34 cellular contexts compared by ENCODE assay signal in genomic region chr6:88997365-88997764, GRCh38.
"Had no signal": no experiment of that assay in that cellular context is flagged by ENCODE, and none has a peak within 500 bp of the region (broad histone marks: within the 10 kb centered on the region; RNA-seq: fewer than 3 reads in every experiment).

No MANE protein-coding gene starts in this region.

- H3K4me3 Mint-ChIP-seq: activated CD4-positive, alpha-beta memory T cell treated with anti-CD3 and anti-CD28 coated beads for 36 hours; activated CD4-positive, alpha-beta T cell treated with anti-CD3 and anti-CD28 coated beads for 36 hours; activated naive CD4-positive, alpha-beta T cell treated with anti-CD3 and anti-CD28 coated beads, Interleukin-2, amount 10 ng/mL, durations not matched to agents 7 days and 5 days; activated naive CD8-positive, alpha-beta T cell; activated naive CD8-positive, alpha-beta T cell treated with anti-CD3 and anti-CD28 coated beads, Interleukin-2, amount 50 U/mL, for 24 hours; activated T-cell treated with anti-CD3 and anti-CD28 coated beads, Interleukin-2, amount 50 U/mL, for 4 hours; activated T-helper 1 cell treated with anti-CD3 and anti-CD28 coated beads, Interleukin-12 subunit alpha, Interleukin-12 subunit beta, Interleukin-2, Interleukin-4 antibody, amounts not matched to agents 30 ng/mL and 10 ng/mL and 1 ng/mL, durations not matched to agents 14 hours and 24 hours and 36 hours; brain; T-helper 1 cell treated with Interleukin-12 subunit alpha and Interleukin-12 subunit beta and Interleukin-4 antibody, amounts not matched to agents 30 μg/mL and 1 μg/mL, for 36 hours; T-helper 2 cell treated with Interferon-gamma antibody and Interleukin-4, amounts not matched to agents 5 μg/mL and 100 μg/mL, for 36 hours; WTC11 had no signal

- H3K4me3 ChIP-seq: SJCRH30 had no signal

- FAIRE-seq: colon, TTC549 had no signal

- DNase-seq: activated CD4-positive, alpha-beta memory T cell treated with anti-CD3 and anti-CD28 coated beads for 36 hours; activated CD4-positive, alpha-beta T cell treated with anti-CD3 and anti-CD28 coated beads for 36 hours; activated CD4-positive, alpha-beta T cell treated with anti-CD3 and anti-CD28 coated beads, Interleukin-2, amount 50 U/mL, for 1 hour; activated CD8-positive, alpha-beta memory T cell treated with anti-CD3 and anti-CD28 coated beads, Interleukin-2, amount 50 U/mL, for 4 hours; activated naive CD4-positive, alpha-beta T cell treated with anti-CD3 and anti-CD28 coated beads, Interleukin-2, amount 10 ng/mL, durations not matched to agents 7 days and 5 days; activated naive CD8-positive, alpha-beta T cell treated with anti-CD3 and anti-CD28 coated beads, Interleukin-2, amount 50 U/mL, for 24 hours; activated T-cell treated with anti-CD3 and anti-CD28 coated beads for 4 hours; activated T-cell treated with anti-CD3 and anti-CD28 coated beads, Interleukin-2, amount 50 U/mL, for 4 hours; anterior cingulate cortex; central memory CD4-positive, alpha-beta T cell; KG1; MM.1S; MV-4-11; NCI-H1105; NCI-H1417 treated with DMSO at 0.1 percent for 48 hours; NCI-H1694; NCI-H1930; NCI-H2081 treated with DMSO at 0.1 percent for 48 hours; NCI-H345; NCI-H524 treated with DMSO at 0.1 percent for 48 hours; NCI-H748 treated with DMSO at 0.1 percent for 48 hours; OCI-M1; SHP77; SJCRH30; SK-N-SH had no signal

- H3K36me3 Mint-ChIP-seq: activated CD4-positive, alpha-beta memory T cell treated with anti-CD3 and anti-CD28 coated beads for 36 hours; activated naive CD4-positive, alpha-beta T cell treated with anti-CD3 and anti-CD28 coated beads, Interleukin-2, amount 10 ng/mL, durations not matched to agents 7 days and 5 days; activated naive CD8-positive, alpha-beta T cell; brain; WTC11 had no signal

- H3K27me3 ChIP-seq: SJCRH30 had no signal

- H3K9me3 ChIP-seq: SJCRH30, SK-N-SH had no signal

- H3K9me2 ChIP-seq: SK-N-SH had no signal

- H3K27me3 Mint-ChIP-seq: activated CD4-positive, alpha-beta memory T cell treated with anti-CD3 and anti-CD28 coated beads for 36 hours; activated CD4-positive, alpha-beta T cell treated with anti-CD3 and anti-CD28 coated beads for 36 hours; activated naive CD8-positive, alpha-beta T cell treated with anti-CD3 and anti-CD28 coated beads, Interleukin-2, amount 50 U/mL, for 24 hours; brain had no signal

- H3K9ac ChIP-seq: SK-N-SH had no signal

- H3K27ac Mint-ChIP-seq: activated CD4-positive, alpha-beta memory T cell treated with anti-CD3 and anti-CD28 coated beads for 36 hours; activated CD4-positive, alpha-beta T cell treated with anti-CD3 and anti-CD28 coated beads for 36 hours; activated naive CD4-positive, alpha-beta T cell treated with anti-CD3 and anti-CD28 coated beads, Interleukin-2, amount 10 ng/mL, durations not matched to agents 7 days and 5 days; activated naive CD8-positive, alpha-beta T cell; activated naive CD8-positive, alpha-beta T cell treated with anti-CD3 and anti-CD28 coated beads, Interleukin-2, amount 50 U/mL, for 24 hours; activated T-helper 1 cell treated with anti-CD3 and anti-CD28 coated beads, Interleukin-12 subunit alpha, Interleukin-12 subunit beta, Interleukin-2, Interleukin-4 antibody, amounts not matched to agents 30 ng/mL and 10 ng/mL and 1 ng/mL, durations not matched to agents 14 hours and 24 hours and 36 hours; brain; T-helper 1 cell treated with Interleukin-12 subunit alpha and Interleukin-12 subunit beta and Interleukin-4 antibody, amounts not matched to agents 30 μg/mL and 1 μg/mL, for 36 hours; T-helper 2 cell treated with Interferon-gamma antibody and Interleukin-4, amounts not matched to agents 5 μg/mL and 100 μg/mL, for 36 hours; WTC11 had no signal

- H3K36me3 ChIP-seq: SJCRH30 had no signal

- H3K9me3 Mint-ChIP-seq: activated CD4-positive, alpha-beta memory T cell treated with anti-CD3 and anti-CD28 coated beads for 36 hours; activated naive CD4-positive, alpha-beta T cell treated with anti-CD3 and anti-CD28 coated beads, Interleukin-2, amount 10 ng/mL, durations not matched to agents 7 days and 5 days; activated naive CD8-positive, alpha-beta T cell treated with anti-CD3 and anti-CD28 coated beads, Interleukin-2, amount 50 U/mL, for 24 hours; activated T-cell treated with anti-CD3 and anti-CD28 coated beads, Interleukin-2, amount 50 U/mL, for 4 hours; activated T-helper 1 cell treated with anti-CD3 and anti-CD28 coated beads, Interleukin-12 subunit alpha, Interleukin-12 subunit beta, Interleukin-2, Interleukin-4 antibody, amounts not matched to agents 30 ng/mL and 10 ng/mL and 1 ng/mL, durations not matched to agents 14 hours and 24 hours and 36 hours; T-helper 1 cell treated with Interleukin-12 subunit alpha and Interleukin-12 subunit beta and Interleukin-4 antibody, amounts not matched to agents 30 μg/mL and 1 μg/mL, for 36 hours; T-helper 2 cell treated with Interferon-gamma antibody and Interleukin-4, amounts not matched to agents 5 μg/mL and 100 μg/mL, for 36 hours; WTC11 had no signal

- ATAC-seq: activated CD4-positive, alpha-beta T cell treated with anti-CD3 and anti-CD28 coated beads for 36 hours; activated CD4-positive, CD25-positive, alpha-beta regulatory T cell treated with anti-CD3 and anti-CD28 coated beads, Interleukin-2, amount 50 U/mL, for 24 hours; activated naive CD8-positive, alpha-beta T cell treated with anti-CD3 and anti-CD28 coated beads, Interleukin-2, amount 50 U/mL, for 24 hours; activated T-cell treated with anti-CD3 and anti-CD28 coated beads, Interleukin-2, amount 50 U/mL, for 4 hours; WTC11 had no signal

- H3K4me1 ChIP-seq: SJCRH30 had no signal

- H3K4me1 Mint-ChIP-seq: activated CD4-positive, alpha-beta T cell treated with anti-CD3 and anti-CD28 coated beads for 36 hours; activated naive CD4-positive, alpha-beta T cell treated with anti-CD3 and anti-CD28 coated beads, Interleukin-2, amount 10 ng/mL, durations not matched to agents 7 days and 5 days; activated naive CD8-positive, alpha-beta T cell treated with anti-CD3 and anti-CD28 coated beads, Interleukin-2, amount 50 U/mL, for 24 hours had no signal

- H3K27ac ChIP-seq: SJCRH30 had no signal

- H3K4me2 ChIP-seq: SK-N-SH had no signal
